15 cellular contexts compared by ENCODE assay signal in the genomic region with DNA sequence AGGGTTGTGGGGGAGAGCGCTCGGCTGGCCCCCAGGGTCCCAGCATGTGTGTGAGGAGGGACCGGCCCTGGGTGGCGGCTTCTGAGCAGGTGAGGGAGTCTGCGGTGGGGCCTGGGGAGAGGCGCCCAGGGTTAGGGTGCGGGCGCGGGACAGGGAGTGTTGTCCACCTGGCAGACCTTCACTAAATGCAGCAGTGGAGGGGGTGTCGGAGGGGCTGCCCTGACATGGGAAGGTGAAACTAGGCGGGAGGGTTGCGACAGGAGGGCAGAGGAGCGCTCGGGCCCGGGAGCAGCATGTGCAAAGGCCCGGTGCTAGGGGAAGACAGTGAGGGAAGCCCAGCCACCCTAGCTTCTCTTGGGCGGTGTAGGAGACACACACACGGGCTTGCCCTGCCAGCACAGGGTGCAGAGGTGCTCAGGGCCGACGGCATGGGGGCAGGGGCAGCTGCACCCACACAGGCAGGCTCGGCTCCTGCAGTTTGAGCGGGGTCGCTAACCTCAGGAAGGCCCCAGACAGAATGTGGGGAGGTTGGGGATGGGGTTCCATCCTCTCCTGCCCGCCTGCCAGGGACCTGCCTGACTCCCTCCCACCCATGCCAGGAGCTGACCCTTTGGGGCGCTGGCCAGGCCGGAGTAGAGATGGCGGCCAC. TPM values are rescaled to one million over a fixed set of nuclear protein-coding genes. Genes with fewer than 3 reads are reported as not detected.
A peak's percentile ranks its signal among the peaks of the same experiment; 100 is the strongest.
DNase-seq lines count a peak whose midpoint lies in the region; ATAC-seq, FAIRE-seq and TF ChIP-seq lines count a peak whose summit lies in the region.
"Had no signal": no experiment of that assay in that cellular context is flagged by ENCODE, and none has a peak within 500 bp of the region (broad histone marks: within the 10 kb centered on the region; RNA-seq: fewer than 3 reads in every experiment).

No MANE protein-coding gene starts in this region.

- no peaks in the 10 kb centered on the region for H3K36me3 ChIP-seq in upper lobe of right lung

- H3K27me3 Mint-ChIP-seq in natural killer cell (ENCODE audit: low read depth in 2 of 2): peaks cover 22 to 33% of the 10 kb centered on the region in 2 donors
- H3K27me3 Mint-ChIP-seq in natural killer cell treated with Interleukin-12 subunit alpha and Interleukin-12 subunit beta and Interleukin-15 and Interleukin-18, amount 100 ng/mL, for 72 hours: peaks cover 21 to 23% of the 10 kb centered on the region in 2 donors
- H3K27me3 Mint-ChIP-seq in chondrocyte (ENCODE audit: low read depth): no peaks in the 10 kb centered on the region
- H3K27me3 Mint-ChIP-seq in nephron (ENCODE audit: low read depth): peaks cover 41% of the 10 kb centered on the region

- peak overlapping the region; percentile 45 for H3K4me3 ChIP-seq in upper lobe of right lung

- no peak for FAIRE-seq in GM12892 (lab: Jason Lieb, UNC)
- FAIRE-seq: G401.6 had no signal

- H3K4me1 Mint-ChIP-seq in natural killer cell: peaks cover 13 to 37% of the 10 kb centered on the region in 2 donors
- H3K4me1 Mint-ChIP-seq in natural killer cell treated with Interleukin-12 subunit alpha and Interleukin-12 subunit beta and Interleukin-15 and Interleukin-18, amount 100 ng/mL, for 72 hours (ENCODE audit: low read depth in 2 of 2): peaks cover 19 to 25% of the 10 kb centered on the region in 2 donors
- peaks cover 15% of the 10 kb centered on the region for H3K4me1 Mint-ChIP-seq in chondrocyte (ENCODE audit: low read depth)
- H3K4me1 Mint-ChIP-seq in nephron: peaks cover 35% of the 10 kb centered on the region

- peaks cover 0 to 5% of the 10 kb centered on the region in 2 donors for H3K9me3 Mint-ChIP-seq in natural killer cell
- H3K9me3 Mint-ChIP-seq in natural killer cell treated with Interleukin-12 subunit alpha and Interleukin-12 subunit beta and Interleukin-15 and Interleukin-18, amount 100 ng/mL, for 72 hours: peaks cover 12% of the 10 kb centered on the region
- no peaks in the 10 kb centered on the region for H3K9me3 Mint-ChIP-seq in chondrocyte (ENCODE audit: low read depth)
- no peaks in the 10 kb centered on the region for H3K9me3 Mint-ChIP-seq in nephron

- peaks cover 15% of the 10 kb centered on the region for H3K4me1 ChIP-seq in upper lobe of right lung

- H3K36me3 Mint-ChIP-seq in natural killer cell: no peaks in the 10 kb centered on the region
- H3K36me3 Mint-ChIP-seq in natural killer cell treated with Interleukin-12 subunit alpha and Interleukin-12 subunit beta and Interleukin-15 and Interleukin-18, amount 100 ng/mL, for 72 hours: no peaks in the 10 kb centered on the region
- no peaks in the 10 kb centered on the region for H3K36me3 Mint-ChIP-seq in chondrocyte (ENCODE audit: low read depth)
- no peaks in the 10 kb centered on the region for H3K36me3 Mint-ChIP-seq in nephron (ENCODE audit: low read depth)
- H3K36me3 Mint-ChIP-seq: activated CD4-positive, alpha-beta memory T cell treated with anti-CD3 and anti-CD28 coated beads for 36 hours had no signal

- ATAC-seq in natural killer cell: no peak
- ATAC-seq in natural killer cell treated with Interleukin-12 subunit alpha and Interleukin-12 subunit beta and Interleukin-15 and Interleukin-18, amount 100 ng/mL, for 72 hours: no peak
- no peak for ATAC-seq in upper lobe of right lung
- no peak for ATAC-seq in HG02840 (IDR thresholded peaks at IDR 0.05; ENCODE audit: low FRiP score, unreplicated experiment)

- TF ChIP-seq CTCF in natural killer cell (IDR thresholded peaks at IDR 0.05) (no peak), chondrocyte (IDR thresholded peaks at IDR 0.05) (no peak), nephron (IDR thresholded peaks at IDR 0.05; ENCODE audit: unreplicated experiment in 3 of 3) (no peak), upper lobe of right lung (IDR thresholded peaks at IDR 0.05) (no peak)

- H3K27ac Mint-ChIP-seq in natural killer cell (no peak overlapping the region), chondrocyte (ENCODE audit: unreplicated experiment) (no peak overlapping the region), nephron (peak overlapping the region in 2 of 3 experiments; percentile 44 to 72)
- H3K27ac Mint-ChIP-seq in natural killer cell treated with Interleukin-12 subunit alpha and Interleukin-12 subunit beta and Interleukin-15 and Interleukin-18, amount 100 ng/mL, for 72 hours: no peak overlapping the region
- H3K27ac Mint-ChIP-seq: activated CD4-positive, alpha-beta memory T cell treated with anti-CD3 and anti-CD28 coated beads for 36 hours; activated naive CD4-positive, alpha-beta T cell treated with anti-CD3 and anti-CD28 coated beads for 36 hours had no signal

- TF ChIP-seq POLR2A in GM12892 (IDR thresholded peaks at IDR 0.05; ENCODE audit: low read depth, low read length): no peak

- intact Hi-C loops in natural killer cell (cut with micrococcal nuclease): no loop called here
- intact Hi-C loops in upper lobe of right lung (cut with DNase I): no loop called here

- peak overlapping the region; percentile 63 for H3K4me3 Mint-ChIP-seq in natural killer cell
- H3K4me3 Mint-ChIP-seq in natural killer cell treated with Interleukin-12 subunit alpha and Interleukin-12 subunit beta and Interleukin-15 and Interleukin-18, amount 100 ng/mL, for 72 hours: no peak overlapping the region
- no peak overlapping the region for H3K4me3 Mint-ChIP-seq in chondrocyte (ENCODE audit: unreplicated experiment)
- peak overlapping the region in 1 of 3 experiments; percentile 77 for H3K4me3 Mint-ChIP-seq in nephron
- H3K4me3 Mint-ChIP-seq: activated CD4-positive, alpha-beta memory T cell treated with anti-CD3 and anti-CD28 coated beads for 36 hours; activated naive CD4-positive, alpha-beta T cell treated with anti-CD3 and anti-CD28 coated beads for 36 hours had no signal

- no peak for DNase-seq in natural killer cell
- no peak for DNase-seq in natural killer cell treated with Interleukin-12 subunit alpha and Interleukin-12 subunit beta and Interleukin-15 and Interleukin-18, amount 100 ng/mL, for 72 hours (ENCODE audit: low spot score)
- DNase-seq in chondrocyte (ENCODE audit: low spot score): peak; percentile 88
- DNase-seq in upper lobe of right lung: no peak
- no peak for DNase-seq in GM12892 (ENCODE audit: insufficient read length)
- DNase-seq in NOMO-1 treated with DMSO at 0.1 percent for 48 hours (lab: John Stamatoyannopoulos, UW; ENCODE audit: unreplicated experiment): no peak
- DNase-seq: activated CD4-positive, alpha-beta memory T cell treated with anti-CD3 and anti-CD28 coated beads for 36 hours; activated naive CD4-positive, alpha-beta T cell treated with anti-CD3 and anti-CD28 coated beads for 36 hours; effector CD4-positive, alpha-beta T cell; NCI-H2171 had no signal

- H3K27ac ChIP-seq in upper lobe of right lung: peak overlapping the region; percentile 9

- no peaks in the 10 kb centered on the region for H3K9me3 ChIP-seq in upper lobe of right lung

- no peaks in the 10 kb centered on the region for H3K27me3 ChIP-seq in upper lobe of right lung

RNA-seq across cellular contexts. Expression of gene OTUB1, which starts 22.2 kb away (rescaled TPM):
- total RNA-seq in natural killer cell (10 to 100 TPM; 73.6 to 88.9 (median 82.4) TPM), chondrocyte (51.6 to 58.6 TPM (median 52.2 TPM) in 3 replicates), upper lobe of right lung (60.6 TPM)
- 10 to 100 TPM; 87.8 to 96.6 TPM for total RNA-seq in natural killer cell treated with Interleukin-12 subunit alpha and Interleukin-12 subunit beta and Interleukin-15 and Interleukin-18, amount 100 ng/mL, for 72 hours
- polyA plus RNA-seq in GM12892 (2012; ENCODE audit: missing spikeins): 84.1 TPM

RNA-seq across cellular contexts. Expression of gene FLRT1, which starts 27.3 kb away (rescaled TPM):
- not detected for total RNA-seq in natural killer cell
- not detected for total RNA-seq in natural killer cell treated with Interleukin-12 subunit alpha and Interleukin-12 subunit beta and Interleukin-15 and Interleukin-18, amount 100 ng/mL, for 72 hours
- total RNA-seq in chondrocyte: 0.12 to 0.31 TPM (median 0.22 TPM) in 3 replicates
- total RNA-seq in upper lobe of right lung: not detected
- polyA plus RNA-seq in GM12892 (2012; ENCODE audit: missing spikeins): 0.06 TPM
- total RNA-seq: lung microvascular endothelial cell; T-helper 1 cell treated with Interleukin-12 subunit alpha and Interleukin-12 subunit beta and Interleukin-4 antibody, amounts not matched to agents 30 ng/mL and 1 ng/mL, for 36 hours had no signal

RNA-seq across cellular contexts. Expression of gene COX8A, which starts 34.0 kb away (rescaled TPM):
- 100 to 1,000 TPM; 143 to 166 (median 145) TPM for total RNA-seq in natural killer cell
- total RNA-seq in natural killer cell treated with Interleukin-12 subunit alpha and Interleukin-12 subunit beta and Interleukin-15 and Interleukin-18, amount 100 ng/mL, for 72 hours: 100 to 1,000 TPM; 383 to 427 TPM
- total RNA-seq in chondrocyte: 220 to 245 TPM (median 240 TPM) in 3 replicates
- total RNA-seq in upper lobe of right lung: 199 TPM
- polyA plus RNA-seq in GM12892 (2012; ENCODE audit: missing spikeins): 284 TPM

Comparison
In these comparisons a context has a peak if more than half of its experiments do, and no peak if none do; other contexts are left out.
1. H3K27ac Mint-ChIP-seq: peak in nephron (2 of 3); none in natural killer cell (0 of 2), natural killer cell treated with Interleukin-12 subunit alpha and Interleukin-12 subunit beta and Interleukin-15 and Interleukin-18, amount 100 ng/mL, for 72 hours (0 of 2) and chondrocyte (single experiment).